In genomic region chr16:4976079-4976478, GRCh38 we compare ENCODE assay signal across 10 cellular contexts. TPM values are rescaled to one million over a fixed set of nuclear protein-coding genes. Genes with fewer than 3 reads are reported as not detected.
A peak's percentile ranks its signal among the peaks of the same experiment; 100 is the strongest.
DNase-seq lines count a peak whose midpoint lies in the region; ATAC-seq, FAIRE-seq and TF ChIP-seq lines count a peak whose summit lies in the region.
"Had no signal": no experiment of that assay in that cellular context is flagged by ENCODE, and none has a peak within 500 bp of the region (broad histone marks: within the 10 kb centered on the region; RNA-seq: fewer than 3 reads in every experiment).

No MANE protein-coding gene starts in this region.

- intact Hi-C loops in dorsolateral prefrontal cortex (cut with DNase I): no loop called here

- FAIRE-seq in GM18507 (lab: Jason Lieb, UNC) (peak; percentile 62), RCC 7860 (lab: Jason Lieb, UNC) (no peak)
- FAIRE-seq: HTR-8/SVneo had no signal

- DNase-seq in GM18507 (ENCODE audit: extremely low spot score, insufficient read length, low read depth) (peak; percentile 68), dorsolateral prefrontal cortex (no peak), NCI-H2171 treated with DMSO at 0.1 percent for 48 hours (lab: John Stamatoyannopoulos, UW) (no peak), nucleus accumbens (lab: John Stamatoyannopoulos, UW) (no peak), RCC 7860 (ENCODE audit: low spot score) (no peak)
- no peak for DNase-seq in stimulated activated naive CD4-positive, alpha-beta T cell treated with Interleukin-2 at 50 U/mL for 16 hours (lab: John Stamatoyannopoulos, UW)
- DNase-seq: naive thymus-derived CD8-positive, alpha-beta T cell had no signal

- no peaks in the 10 kb centered on the region for H3K27me3 ChIP-seq in dorsolateral prefrontal cortex

- peak overlapping the region in 1 of 59 donors; percentile 5 for H3K4me3 ChIP-seq in dorsolateral prefrontal cortex

- H3K27ac ChIP-seq in dorsolateral prefrontal cortex: peak overlapping the region in 54 of 59 donors; percentile 2 to 97 (median 70)

- no peak for TF ChIP-seq CTCF in dorsolateral prefrontal cortex (IDR thresholded peaks at IDR 0.05 in 54 of 56, conservative IDR thresholded peaks at IDR 0.05 in 2 of 56; ENCODE audit: low read depth in 1 of 56, partially characterized antibody in 56 of 56)

- ATAC-seq in GM21717 (IDR thresholded peaks at IDR 0.05; ENCODE audit: unreplicated experiment) (peak; percentile 86), HG03520 (IDR thresholded peaks at IDR 0.05; ENCODE audit: unreplicated experiment) (peak; percentile 95)
- ATAC-seq: naive thymus-derived CD8-positive, alpha-beta T cell had no signal

RNA-seq across cellular contexts. Expression of gene SEC14L5, which starts 17.9 kb away (rescaled TPM):
- 100 to 1,000 TPM in 6 of 120 experiments, 10 to 100 TPM in 114; 34.5 to 145 (median 61.7) TPM for total RNA-seq in dorsolateral prefrontal cortex
- total RNA-seq: naive thymus-derived CD8-positive, alpha-beta T cell had no signal

RNA-seq across cellular contexts. Expression of gene PPL, which starts 39.1 kb away (rescaled TPM):
- total RNA-seq in dorsolateral prefrontal cortex: 10 to 100 TPM in 115 of 120 experiments, 1 to 10 TPM in 5; 6.5 to 31.8 (median 19.5) TPM
- total RNA-seq: naive thymus-derived CD8-positive, alpha-beta T cell had no signal

RNA-seq across cellular contexts. Expression of gene NAGPA, which starts 57.7 kb away (rescaled TPM):
- total RNA-seq in dorsolateral prefrontal cortex: 10 to 100 TPM; 29.1 to 81.0 (median 49.0) TPM
